In the genomic region with DNA sequence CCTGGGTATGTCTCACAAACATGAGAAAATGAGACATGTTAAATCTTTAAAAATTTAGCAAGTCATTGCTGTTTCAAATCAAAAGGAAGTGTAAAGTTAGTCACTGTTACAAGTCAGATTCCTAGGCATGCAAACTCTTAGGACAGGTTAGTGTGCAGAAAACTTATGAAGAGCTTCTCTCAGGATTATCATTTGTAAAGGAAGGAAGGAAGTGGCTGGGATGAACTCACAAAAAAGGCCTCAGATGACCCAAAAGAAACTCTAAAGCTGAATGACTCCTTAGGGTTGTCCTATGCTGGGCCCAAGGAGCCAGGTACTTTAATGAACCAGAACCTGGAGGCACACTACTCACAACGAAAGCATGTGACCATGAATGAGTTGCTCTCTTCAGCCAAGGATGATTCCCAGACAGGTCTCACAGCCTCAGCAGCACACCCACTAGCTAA, we compare ENCODE assay signal across 9 cellular contexts. TPM values are rescaled to one million over a fixed set of nuclear protein-coding genes. Genes with fewer than 3 reads are reported as not detected.
DNase-seq lines count a peak whose midpoint lies in the region; ATAC-seq and TF ChIP-seq lines count a peak whose summit lies in the region.
"Had no signal": no experiment of that assay in that cellular context is flagged by ENCODE, and none has a peak within 500 bp of the region (broad histone marks: within the 10 kb centered on the region; RNA-seq: fewer than 3 reads in every experiment).

No MANE protein-coding gene starts in this region.

- H3K4me1 ChIP-seq in mucosa of descending colon (ENCODE audit: low read depth) = peaks cover 4% of the 10 kb centered on the region

- intact Hi-C loops in Right ventricle myocardium inferior (cut with DNase I) = no loop called here
- intact Hi-C loops in left ventricle myocardium superior (cut with micrococcal nuclease) = no loop called here
- intact Hi-C loops in mucosa of descending colon (cut with DNase I, micrococcal nuclease) = no loop called here

- H3K4me3 ChIP-seq in epithelial cell of proximal tubule (ENCODE audit: low read depth, low read length) = no peak overlapping the region
- no peak overlapping the region for H3K4me3 ChIP-seq in mucosa of descending colon

- H3K36me3 ChIP-seq in mucosa of descending colon (ENCODE audit: low read depth) = no peaks in the 10 kb centered on the region

- H3K36me3 Mint-ChIP-seq in stimulated activated naive CD8-positive, alpha-beta T cell treated with anti-CD3 and anti-CD28 coated beads, Interleukin-15, Interleukin-2, amounts not matched to agents 100 ng/mL and 50 ng/mL, for 24 hours (ENCODE audit: low read depth) = peaks cover 14% of the 10 kb centered on the region
- no peaks in the 10 kb centered on the region for H3K36me3 Mint-ChIP-seq in endothelial cell (ENCODE audit: low read depth, unreplicated experiment)

- no peak for TF ChIP-seq CTCF in epithelial cell of proximal tubule (conservative IDR thresholded peaks at IDR 0.05; ENCODE audit: low read depth, low read length)
- no peak for TF ChIP-seq CTCF in mucosa of descending colon (IDR thresholded peaks at IDR 0.05)
- no peak for TF ChIP-seq CTCF in endothelial cell (IDR thresholded peaks at IDR 0.05; ENCODE audit: unreplicated experiment)

- no peaks in the 10 kb centered on the region for H3K9me3 Mint-ChIP-seq in stimulated activated naive CD8-positive, alpha-beta T cell treated with anti-CD3 and anti-CD28 coated beads, Interleukin-15, Interleukin-2, amounts not matched to agents 100 ng/mL and 50 ng/mL, for 24 hours
- no peaks in the 10 kb centered on the region for H3K9me3 Mint-ChIP-seq in endothelial cell (ENCODE audit: unreplicated experiment)

- H3K27me3 Mint-ChIP-seq in stimulated activated naive CD8-positive, alpha-beta T cell treated with anti-CD3 and anti-CD28 coated beads, Interleukin-15, Interleukin-2, amounts not matched to agents 100 ng/mL and 50 ng/mL, for 24 hours = no peaks in the 10 kb centered on the region
- H3K27me3 Mint-ChIP-seq in endothelial cell (ENCODE audit: unreplicated experiment) = no peaks in the 10 kb centered on the region

- peak overlapping the region; percentile 75 for H3K27ac Mint-ChIP-seq in stimulated activated naive CD8-positive, alpha-beta T cell treated with anti-CD3 and anti-CD28 coated beads, Interleukin-15, Interleukin-2, amounts not matched to agents 100 ng/mL and 50 ng/mL, for 24 hours
- no peak overlapping the region for H3K27ac Mint-ChIP-seq in endothelial cell (ENCODE audit: unreplicated experiment)

- ATAC-seq in Right ventricle myocardium inferior (no peak), left ventricle myocardium superior (no peak), mucosa of descending colon (no peak)

- no peaks in the 10 kb centered on the region for H3K9me3 ChIP-seq in mucosa of descending colon

- DNase-seq in Right ventricle myocardium inferior (ENCODE audit: missing footprints) (peak; percentile 2), left ventricle myocardium superior (no peak), RKO (ENCODE audit: low spot score) (peak; percentile 40), epithelial cell of proximal tubule (ENCODE audit: low read depth) (peak; percentile 43), mucosa of descending colon (no peak), endothelial cell (ENCODE audit: low spot score) (no peak), SHP77 (lab: John Stamatoyannopoulos, UW) (no peak)
- DNase-seq: NCI-H446 treated with DMSO at 0.1 percent for 48 hours had no signal

- peaks cover 43% of the 10 kb centered on the region for H3K4me1 Mint-ChIP-seq in stimulated activated naive CD8-positive, alpha-beta T cell treated with anti-CD3 and anti-CD28 coated beads, Interleukin-15, Interleukin-2, amounts not matched to agents 100 ng/mL and 50 ng/mL, for 24 hours (ENCODE audit: low read depth)
- peaks cover 21% of the 10 kb centered on the region for H3K4me1 Mint-ChIP-seq in endothelial cell (ENCODE audit: unreplicated experiment)

- no peak overlapping the region for H3K4me3 Mint-ChIP-seq in stimulated activated naive CD8-positive, alpha-beta T cell treated with anti-CD3 and anti-CD28 coated beads, Interleukin-15, Interleukin-2, amounts not matched to agents 100 ng/mL and 50 ng/mL, for 24 hours
- no peak overlapping the region for H3K4me3 Mint-ChIP-seq in endothelial cell (ENCODE audit: unreplicated experiment)

RNA-seq across cellular contexts. Expression of gene MSL2, which starts 25.0 kb away (rescaled TPM):
- total RNA-seq in Right ventricle myocardium inferior (23.2 TPM), left ventricle myocardium superior (23.2 TPM), epithelial cell of proximal tubule (8.0 and 8.3 TPM in 2 replicates), mucosa of descending colon (10 to 100 TPM; 22.6 to 37.0 (median 28.9) TPM), endothelial cell (ENCODE audit: unreplicated experiment) (44.7 TPM)

Comparison
In these comparisons a context has a peak if more than half of its experiments do, and no peak if none do; other contexts are left out.
1. DNase-seq: peak in Right ventricle myocardium inferior (single experiment), RKO (single experiment) and epithelial cell of proximal tubule (single experiment); none in left ventricle myocardium superior (single experiment), mucosa of descending colon (0 of 3), endothelial cell (single experiment) and SHP77 (0 of 2).